30 cellular contexts compared by ENCODE assay signal in genomic region chr2:136404925-136405324, GRCh38.
"Had no signal": no experiment of that assay in that cellular context is flagged by ENCODE, and none has a peak within 500 bp of the region (broad histone marks: within the 10 kb centered on the region; RNA-seq: fewer than 3 reads in every experiment).

No MANE protein-coding gene starts in this region.

- DNase-seq: naive B cell; naive thymus-derived CD8-positive, alpha-beta T cell; nucleus accumbens; ovary; posterior cingulate gyrus; psoas muscle; right cardiac atrium; right lobe of liver; sigmoid colon; small intestine; stimulated activated CD4-positive, alpha-beta T cell treated with anti-CD3 and anti-CD28 coated beads, Interleukin-15, amount 100 ng/mL, for 24 hours; stimulated activated CD4-positive, alpha-beta T cell treated with anti-CD3 and anti-CD28 coated beads, Interleukin-2, amount 100 ng/mL, for 24 hours; stimulated activated CD4-positive, alpha-beta T cell treated with anti-CD3 and anti-CD28 coated beads, Interleukin-2, amount 100 ng/mL, for 48 hours; stimulated activated CD4-positive, alpha-beta T cell treated with anti-CD3 and anti-CD28 coated beads, Interleukin-4, amount 100 ng/mL, for 24 hours; stimulated activated naive B cell treated with anti-CD40 and anti-IgM and Interleukin-4, amounts not matched to agents 10 μg/mL and 1 μg/mL and 100 μg/mL, for 72 hours; stimulated activated naive CD4-positive, alpha-beta T cell treated with Interleukin-2 at 50 U/mL for 16 hours; stomach; thyroid gland; trophoblast cell; upper lobe of left lung; uterus had no signal

- H3K9ac ChIP-seq: neural progenitor cell, parathyroid adenoma had no signal

- H3K36me3 Mint-ChIP-seq: naive B cell; naive thymus-derived CD8-positive, alpha-beta T cell; natural killer cell treated with Interleukin-12 subunit alpha and Interleukin-12 subunit beta and Interleukin-15 and Interleukin-18, amount 100 ng/mL, for 72 hours; neural progenitor cell; stimulated activated effector memory CD8-positive, alpha-beta T cell treated with anti-CD3 and anti-CD28 coated beads, Interleukin-12 subunit alpha, Interleukin-12 subunit beta, amount 100 ng/mL, for 72 hours; stimulated activated naive B cell treated with anti-CD40 and anti-IgM and Interleukin-4, amounts not matched to agents 10 μg/mL and 1 μg/mL and 100 μg/mL, for 72 hours had no signal

- H3K4me1 ChIP-seq: parathyroid adenoma, psoas muscle, right lobe of liver, sigmoid colon, stomach, thyroid gland, tibial nerve, upper lobe of left lung, uterus had no signal

- H2AFZ ChIP-seq: neural progenitor cell, parathyroid adenoma had no signal

- H3K27ac ChIP-seq: neural progenitor cell, neutrophil, ovary, parathyroid adenoma, psoas muscle, right lobe of liver, sigmoid colon, stomach, thoracic aorta, thyroid gland, tibial nerve, upper lobe of left lung, uterus had no signal

- H3K36me3 ChIP-seq: neural progenitor cell, neutrophil, ovary, right lobe of liver, sigmoid colon, stomach, thoracic aorta, thyroid gland, tibial nerve, upper lobe of left lung, uterus had no signal

- ATAC-seq: naive thymus-derived CD8-positive, alpha-beta T cell; psoas muscle; right cardiac atrium; stimulated activated effector memory CD8-positive, alpha-beta T cell treated with anti-CD3 and anti-CD28 coated beads, Interleukin-12 subunit alpha, Interleukin-12 subunit beta, amount 100 ng/mL, for 72 hours; stimulated activated naive B cell treated with anti-CD40 and anti-IgM and Interleukin-4, amounts not matched to agents 10 μg/mL and 1 μg/mL and 100 μg/mL, for 72 hours had no signal

- H3K4me1 Mint-ChIP-seq: stimulated activated effector memory CD8-positive, alpha-beta T cell treated with anti-CD3 and anti-CD28 coated beads, Interleukin-12 subunit alpha, Interleukin-12 subunit beta, amount 100 ng/mL, for 72 hours had no signal

- H3K27me3 ChIP-seq: neural progenitor cell, ovary, right lobe of liver, thyroid gland, upper lobe of left lung, uterus had no signal

- H3K4me2 ChIP-seq: neural progenitor cell had no signal

- H3K4me3 ChIP-seq: neural progenitor cell, ovary, psoas muscle, right lobe of liver, sigmoid colon, stomach, thoracic aorta, thyroid gland, tibial nerve, upper lobe of left lung, uterus had no signal

- H3K27ac Mint-ChIP-seq: naive B cell; natural killer cell treated with Interleukin-12 subunit alpha and Interleukin-12 subunit beta and Interleukin-15 and Interleukin-18, amount 100 ng/mL, for 72 hours; neural progenitor cell; progenitor cell of endocrine pancreas; stimulated activated effector memory CD8-positive, alpha-beta T cell treated with anti-CD3 and anti-CD28 coated beads, Interleukin-12 subunit alpha, Interleukin-12 subunit beta, amount 100 ng/mL, for 72 hours; stimulated activated naive B cell treated with anti-CD40 and anti-IgM and Interleukin-4, amounts not matched to agents 10 μg/mL and 1 μg/mL and 100 μg/mL, for 72 hours; stimulated activated naive CD8-positive, alpha-beta T cell treated with anti-CD3 and anti-CD28 coated beads, Interleukin-15, Interleukin-2, amounts not matched to agents 100 ng/mL and 50 ng/mL, for 24 hours had no signal

- H3K9me3 ChIP-seq: neutrophil, ovary, psoas muscle, right lobe of liver, sigmoid colon, stomach, thoracic aorta, thyroid gland, tibial nerve, upper lobe of left lung, uterus had no signal

- H3K4me3 Mint-ChIP-seq: naive thymus-derived CD8-positive, alpha-beta T cell; natural killer cell treated with Interleukin-12 subunit alpha and Interleukin-12 subunit beta and Interleukin-15 and Interleukin-18, amount 100 ng/mL, for 72 hours; neural progenitor cell; stimulated activated effector memory CD8-positive, alpha-beta T cell treated with anti-CD3 and anti-CD28 coated beads, Interleukin-12 subunit alpha, Interleukin-12 subunit beta, amount 100 ng/mL, for 72 hours; stimulated activated naive B cell treated with anti-CD40 and anti-IgM and Interleukin-4, amounts not matched to agents 10 μg/mL and 1 μg/mL and 100 μg/mL, for 72 hours; stimulated activated naive CD8-positive, alpha-beta T cell treated with anti-CD3 and anti-CD28 coated beads, Interleukin-15, Interleukin-2, amounts not matched to agents 100 ng/mL and 50 ng/mL, for 24 hours had no signal

- H3K9me3 Mint-ChIP-seq: naive B cell; naive thymus-derived CD8-positive, alpha-beta T cell; natural killer cell treated with Interleukin-12 subunit alpha and Interleukin-12 subunit beta and Interleukin-15 and Interleukin-18, amount 100 ng/mL, for 72 hours; neural progenitor cell; stimulated activated effector memory CD8-positive, alpha-beta T cell treated with anti-CD3 and anti-CD28 coated beads, Interleukin-12 subunit alpha, Interleukin-12 subunit beta, amount 100 ng/mL, for 72 hours; stimulated activated naive B cell treated with anti-CD40 and anti-IgM and Interleukin-4, amounts not matched to agents 10 μg/mL and 1 μg/mL and 100 μg/mL, for 72 hours; stimulated activated naive CD8-positive, alpha-beta T cell treated with anti-CD3 and anti-CD28 coated beads, Interleukin-15, Interleukin-2, amounts not matched to agents 100 ng/mL and 50 ng/mL, for 24 hours had no signal
